ENCODE assay signal across 17 cellular contexts in the genomic region with DNA sequence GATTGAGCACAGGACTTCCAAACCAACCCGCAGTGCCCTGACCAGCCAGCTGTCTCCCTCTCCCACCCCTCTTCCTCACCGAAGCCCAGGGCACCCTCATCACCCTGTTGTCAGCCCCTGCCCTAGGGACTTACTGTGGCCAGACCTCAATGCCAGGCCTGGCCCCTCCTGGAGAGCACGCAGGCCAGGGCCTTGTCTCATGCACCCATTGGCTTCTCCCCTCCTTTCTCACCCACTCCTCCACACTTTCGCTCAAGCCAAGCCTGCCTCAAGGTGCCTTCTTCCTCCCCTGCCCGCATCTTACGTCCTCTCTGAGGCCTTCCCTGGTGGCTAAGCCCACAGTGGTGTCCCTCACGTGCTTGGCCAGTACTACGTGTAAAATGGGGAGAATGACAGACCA.
"Had no signal": no experiment of that assay in that cellular context is flagged by ENCODE, and none has a peak within 500 bp of the region (broad histone marks: within the 10 kb centered on the region; RNA-seq: fewer than 3 reads in every experiment).

No MANE protein-coding gene starts in this region.

- ATAC-seq: Panc1 had no signal

- H3K4me2 ChIP-seq: SK-N-SH had no signal

- H3K27ac ChIP-seq: RWPE1 had no signal

- DNase-seq: KBM-7, NCI-H1092, NCI-H1105 treated with DMSO at 0.1 percent for 48 hours, NCI-H1417 treated with DMSO at 0.1 percent for 48 hours, NCI-H146, NCI-H1694 treated with DMSO at 0.1 percent for 48 hours, NCI-H1930, NCI-H2081, NCI-H2107, NCI-H2227 treated with DMSO at 0.1 percent for 48 hours, NCI-H524 treated with DMSO at 0.1 percent for 48 hours, NCI-H69, NCI-H774, SHP77, SK-N-SH had no signal

- H3K9me3 ChIP-seq: SK-N-SH had no signal

- H3K9ac ChIP-seq: SK-N-SH had no signal
